ENCODE assay signal across 8 cellular contexts in the genomic region with DNA sequence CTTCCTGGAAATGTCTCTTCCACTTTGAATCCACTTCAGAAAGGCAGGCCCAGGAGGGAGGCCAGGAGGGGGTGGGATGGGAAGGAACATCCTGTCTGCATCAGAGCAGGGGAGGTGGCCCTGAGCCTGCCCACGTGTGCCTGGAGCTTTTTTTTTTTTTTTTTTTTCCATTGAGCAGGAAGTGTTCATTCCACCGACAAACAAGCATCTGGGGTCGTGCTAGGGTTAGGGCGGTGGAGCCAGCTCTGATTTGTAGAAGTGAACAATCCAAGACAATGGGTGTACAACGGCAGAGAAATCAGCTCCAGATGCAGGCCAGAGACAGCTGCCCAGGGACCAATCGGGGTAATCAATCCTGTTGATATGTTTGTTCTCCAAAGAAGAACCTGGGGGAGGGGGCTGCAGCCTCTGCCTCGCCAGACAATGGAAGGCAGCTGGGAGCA.
DNase-seq lines count a peak whose midpoint lies in the region; ATAC-seq lines count a peak whose summit lies in the region.

No MANE protein-coding gene starts in this region.

- H3K27ac ChIP-seq in effector memory CD4-positive, alpha-beta T cell (ENCODE audit: insufficient read depth, low read length, poor library complexity, severe bottlenecking): peak overlapping the region; percentile 13
- H3K27ac ChIP-seq in muscle layer of duodenum (ENCODE audit: low read length): peak overlapping the region; percentile 82

- peaks cover 20% of the 10 kb centered on the region for H3K4me1 ChIP-seq in effector memory CD4-positive, alpha-beta T cell (ENCODE audit: control insufficient read depth, insufficient read depth, low read length, poor library complexity, severe bottlenecking)
- peaks cover 17 to 46% of the 10 kb centered on the region in 2 donors for H3K4me1 ChIP-seq in muscle layer of duodenum (ENCODE audit: control insufficient read depth in 1 of 2, insufficient read depth in 2 of 2, low read length in 2 of 2)

- H3K36me3 ChIP-seq in effector memory CD4-positive, alpha-beta T cell (ENCODE audit: control insufficient read depth, insufficient read depth, low read length): no peaks in the 10 kb centered on the region
- H3K36me3 ChIP-seq in muscle layer of duodenum (ENCODE audit: control insufficient read depth in 1 of 2, insufficient read depth in 2 of 2, low read length in 2 of 2): no peaks in the 10 kb centered on the region

- peak; percentile 56 for DNase-seq in COR-L47 (lab: John Stamatoyannopoulos, UW)
- DNase-seq in NCI-H2029 (lab: John Stamatoyannopoulos, UW): peak; percentile 95
- DNase-seq in effector memory CD4-positive, alpha-beta T cell: no peak
- DNase-seq in stimulated activated CD4-positive, alpha-beta T cell treated with anti-CD3 and anti-CD28 coated beads, Interleukin-4, amount 100 ng/mL, for 1 hour: no peak

- ATAC-seq in HG02759 (IDR thresholded peaks at IDR 0.05; ENCODE audit: unreplicated experiment) (no peak), GM21390 (IDR thresholded peaks at IDR 0.05; ENCODE audit: unreplicated experiment) (no peak), HG02798 (IDR thresholded peaks at IDR 0.05; ENCODE audit: poor library complexity, unreplicated experiment) (no peak)

- no peaks in the 10 kb centered on the region for H3K27me3 ChIP-seq in effector memory CD4-positive, alpha-beta T cell (replicated peaks; ENCODE audit: control insufficient read depth, insufficient read depth, low read length, poor library complexity, severe bottlenecking)
- H3K27me3 ChIP-seq in muscle layer of duodenum (ENCODE audit: low read depth, low read length): no peaks in the 10 kb centered on the region

- no peak overlapping the region for H3K4me3 ChIP-seq in effector memory CD4-positive, alpha-beta T cell (ENCODE audit: insufficient read depth, low read depth, low read length, poor library complexity, severe bottlenecking)
- no peak overlapping the region for H3K4me3 ChIP-seq in muscle layer of duodenum (ENCODE audit: low read depth in 1 of 2, low read length in 2 of 2)

- H3K9me3 ChIP-seq in effector memory CD4-positive, alpha-beta T cell (ENCODE audit: control insufficient read depth, low read length): no peaks in the 10 kb centered on the region
- no peaks in the 10 kb centered on the region for H3K9me3 ChIP-seq in muscle layer of duodenum (ENCODE audit: control insufficient read depth in 1 of 2, low read length in 2 of 2)

Comparison
In these comparisons a context has a peak if more than half of its experiments do, and no peak if none do; other contexts are left out.
1. DNase-seq: peak in COR-L47 (single experiment) and NCI-H2029 (single experiment); none in effector memory CD4-positive, alpha-beta T cell (0 of 3) and stimulated activated CD4-positive, alpha-beta T cell treated with anti-CD3 and anti-CD28 coated beads, Interleukin-4, amount 100 ng/mL, for 1 hour (single experiment).